In genomic region chr2:8589721-8590120, GRCh38 we compare ENCODE assay signal across 4 cellular contexts.
"Had no signal": no experiment of that assay in that cellular context is flagged by ENCODE, and none has a peak within 500 bp of the region (broad histone marks: within the 10 kb centered on the region; RNA-seq: fewer than 3 reads in every experiment).

No MANE protein-coding gene starts in this region.

- DNase-seq: H9, HCEC 1CT had no signal

- H3K27ac Mint-ChIP-seq: GM23338, H9, IgD-negative memory B cell had no signal

- H3K4me3 Mint-ChIP-seq: GM23338, H9, IgD-negative memory B cell had no signal

- H3K36me3 Mint-ChIP-seq: IgD-negative memory B cell had no signal

- H3K9me3 Mint-ChIP-seq: GM23338, H9, IgD-negative memory B cell had no signal

- ATAC-seq: GM23338 had no signal
